Comparison of ENCODE assay signal across 27 cellular contexts in the genomic region with DNA sequence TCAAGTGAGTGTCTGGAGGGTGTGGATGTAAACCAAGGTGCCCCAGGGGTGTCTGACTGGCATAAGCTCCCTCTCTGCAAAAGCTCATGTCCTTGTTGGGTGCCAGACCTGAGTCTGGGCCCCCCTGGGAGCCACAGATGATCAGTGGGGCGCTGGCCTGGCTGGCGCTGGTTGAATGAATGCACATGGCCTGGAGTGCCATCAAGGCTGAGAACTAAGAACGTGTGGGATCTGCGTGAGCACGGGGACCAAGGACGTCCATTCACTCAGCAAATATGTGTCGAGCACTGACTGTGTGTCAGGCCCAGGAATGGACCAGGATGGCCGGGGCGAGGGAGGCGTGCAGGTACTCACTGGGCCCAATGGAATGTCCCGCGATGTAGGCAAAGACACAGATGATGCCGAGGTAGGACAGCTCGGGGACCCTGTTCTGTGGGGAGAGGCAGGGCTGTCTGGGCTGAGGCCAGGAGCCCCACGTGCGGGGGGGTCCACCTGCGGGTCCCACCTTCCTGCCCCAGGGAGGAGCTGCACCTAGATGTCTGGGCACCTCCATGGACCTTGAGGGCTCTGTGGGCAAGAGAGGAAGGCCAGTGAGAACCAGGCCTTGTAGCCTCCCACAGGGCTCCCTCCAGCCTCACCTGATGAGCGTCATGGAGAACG. TPM values are rescaled to one million over a fixed set of nuclear protein-coding genes. Genes with fewer than 3 reads are reported as not detected.
"Had no signal": no experiment of that assay in that cellular context is flagged by ENCODE, and none has a peak within 500 bp of the region (broad histone marks: within the 10 kb centered on the region; RNA-seq: fewer than 3 reads in every experiment).

No MANE protein-coding gene starts in this region.

- H3K9me3 Mint-ChIP-seq: activated CD8-positive, alpha-beta T cell treated with anti-CD3 and anti-CD28 coated beads for 36 hours; activated naive CD4-positive, alpha-beta T cell treated with anti-CD3 and anti-CD28 coated beads, Interleukin-2, amount 50 U/mL, for 72 hours; activated naive CD8-positive, alpha-beta T cell treated with anti-CD3 and anti-CD28 coated beads, Interleukin-2, amount 50 U/mL, for 24 hours; T-helper 1 cell treated with Interleukin-12 subunit alpha and Interleukin-12 subunit beta and Interleukin-4 antibody, amounts not matched to agents 30 μg/mL and 1 μg/mL, for 36 hours had no signal

- H3K27me3 ChIP-seq: brain microvascular endothelial cell, cardiac muscle cell, MG63 had no signal

- H3K27ac Mint-ChIP-seq: activated CD8-positive, alpha-beta T cell treated with anti-CD3 and anti-CD28 coated beads for 36 hours; activated naive CD4-positive, alpha-beta T cell treated with anti-CD3 and anti-CD28 coated beads, Interleukin-2, amount 50 U/mL, for 72 hours; activated naive CD8-positive, alpha-beta T cell treated with anti-CD3 and anti-CD28 coated beads, Interleukin-2, amount 50 U/mL, for 24 hours; T-helper 1 cell treated with Interleukin-12 subunit alpha and Interleukin-12 subunit beta and Interleukin-4 antibody, amounts not matched to agents 30 μg/mL and 1 μg/mL, for 36 hours had no signal

- H3K36me3 Mint-ChIP-seq: activated naive CD4-positive, alpha-beta T cell treated with anti-CD3 and anti-CD28 coated beads, Interleukin-2, amount 50 U/mL, for 72 hours had no signal

- H3K4me3 Mint-ChIP-seq: activated CD8-positive, alpha-beta T cell treated with anti-CD3 and anti-CD28 coated beads for 36 hours; activated naive CD8-positive, alpha-beta T cell treated with anti-CD3 and anti-CD28 coated beads, Interleukin-2, amount 50 U/mL, for 24 hours; T-helper 1 cell treated with Interleukin-12 subunit alpha and Interleukin-12 subunit beta and Interleukin-4 antibody, amounts not matched to agents 30 μg/mL and 1 μg/mL, for 36 hours had no signal

- H3K27ac ChIP-seq: brain microvascular endothelial cell, cardiac muscle cell had no signal

- H3K36me3 ChIP-seq: brain microvascular endothelial cell, cardiac muscle cell, MG63 had no signal

- H3K9me3 ChIP-seq: MG63 had no signal

- ATAC-seq: activated CD4-positive, CD25-positive, alpha-beta regulatory T cell treated with anti-CD3 and anti-CD28 coated beads, Interleukin-2, amount 50 U/mL, for 24 hours; activated CD8-positive, alpha-beta T cell treated with anti-CD3 and anti-CD28 coated beads for 36 hours; activated naive CD4-positive, alpha-beta T cell treated with anti-CD3 and anti-CD28 coated beads, Interleukin-2, amount 50 U/mL, for 72 hours; activated naive CD8-positive, alpha-beta T cell treated with anti-CD3 and anti-CD28 coated beads, Interleukin-2, amount 50 U/mL, for 24 hours; PC-3 had no signal

- H3K4me3 ChIP-seq: cardiac muscle cell, MG63 had no signal

- DNase-seq: activated CD4-positive, alpha-beta T cell treated with anti-CD3 and anti-CD28 coated beads for 4 hours; activated CD8-positive, alpha-beta memory T cell treated with anti-CD3 and anti-CD28 coated beads, Interleukin-2, amount 50 U/mL, for 4 hours; activated CD8-positive, alpha-beta T cell treated with anti-CD3 and anti-CD28 coated beads for 36 hours; activated effector memory CD4-positive, alpha-beta T cell treated with Interleukin-2 at 50 U/mL for 16 hours; activated naive CD4-positive, alpha-beta T cell treated with Interleukin-2 at 50 U/mL for 16 hours; activated naive CD8-positive, alpha-beta T cell treated with anti-CD3 and anti-CD28 coated beads, Interleukin-2, amount 50 U/mL, for 24 hours; activated T-cell treated with anti-CD3 and anti-CD28 coated beads, Interleukin-2, amount 50 U/mL, for 1 hour; amygdala; brain microvascular endothelial cell; MG63; NCI-H1092 treated with DMSO at 0.1 percent for 48 hours; NCI-H1417 treated with DMSO at 0.1 percent for 48 hours; NCI-H1694; NCI-H2029; NCI-H2107; NCI-H345; NCI-H510A; NCI-H526 treated with DMSO at 0.1 percent for 48 hours; NCI-H82; NK-92 treated with Interleukin-12 subunit alpha and Interleukin-12 subunit beta, amount 100 ng/mL, for 24 hours; PC-3; SHP77 treated with DMSO at 0.1 percent for 48 hours had no signal

RNA-seq across cellular contexts. Expression of a gene that starts 19.1 kb away (rescaled TPM):
- total RNA-seq: activated naive CD4-positive, alpha-beta T cell treated with anti-CD3 and anti-CD28 coated beads, Interleukin-2, amount 50 U/mL, for 72 hours; cardiac muscle cell; PC-3; SK-MEL-5 had no signal
- polyA plus RNA-seq: cardiac muscle cell had no signal
